Comparison of ENCODE assay signal across 8 cellular contexts in genomic region chr17:62552851-62553659, GRCh38.
DNase-seq lines count a peak whose midpoint lies in the region; TF ChIP-seq lines count a peak whose summit lies in the region.
"Not testable (repeated sequence)": the region's sequence is repeated elsewhere in the genome, so short reads cannot be mapped to it uniquely, and the experiment has no call there.

No MANE protein-coding gene starts in this region.

- DNase-seq in GM12864 (ENCODE audit: low read depth); epithelial cell of proximal tubule (ENCODE audit: low read depth): not testable (repeated sequence)
- DNase-seq in MG63 = peak; percentile 26
- peak; percentile 37 to 38 for DNase-seq in PC-9
- peak; percentile 34 for DNase-seq in activated T-cell treated with anti-CD3 and anti-CD28 coated beads for 24 hours (ENCODE audit: low read depth)
- peak; percentile 45 for DNase-seq in mucosa of gallbladder (ENCODE audit: low spot score)
- DNase-seq in tibial nerve (ENCODE audit: low spot score in 2 of 2) = peak in 1 of 2 donors; percentile 58

- not testable (repeated sequence) for H3F3A ChIP-seq in PC-9 (ENCODE audit: insufficient read depth, low read depth)

- not testable (repeated sequence) for TF ChIP-seq POLR2A in tibial nerve (IDR thresholded peaks at IDR 0.05)

- H3K79me2 ChIP-seq in PC-9 (ENCODE audit: low read depth) = peaks cover 11% of the 10 kb centered on the region; the same call in 1 of the 2 replicates

- H4K20me1 ChIP-seq in PC-9 (ENCODE audit: insufficient read depth) = not testable (repeated sequence)

- not testable (repeated sequence) for H3K4me1 ChIP-seq in HEK293 (ENCODE audit: control insufficient read depth, insufficient read depth, low read length); PC-9 (replicated peaks; ENCODE audit: insufficient read depth)
- peaks cover 0 to 11% (median 0%) of the 10 kb centered on the region in 4 donors for H3K4me1 ChIP-seq in tibial nerve

- H2AFZ ChIP-seq in PC-9 = not testable (repeated sequence)

- H3K27ac ChIP-seq in HEK293 (ENCODE audit: extremely low read depth, low read depth, low read length); PC-9; tibial nerve: not testable (repeated sequence)

- CTCF ChIA-PET in HEK293 (lab: Yijun Ruan, JAX) (interaction anchor here (0.6 to 1.1 kb wide), 7 partner anchors 10 to 867 kb away, joined by 3 to 5 read pairs (median 3); no protein-coding TSS in a partner anchor), PC-9 (lab: Charles Lee) (interaction anchor here (0.6 to 0.9 kb wide), 8 partner anchors 12 to 1067 kb away, joined by 3 to 6 read pairs (median 3); no protein-coding TSS in a partner anchor)

- H3K27me3 ChIP-seq in MG63; PC-9 (ENCODE audit: insufficient read depth, low read depth); tibial nerve: not testable (repeated sequence)

- not testable (repeated sequence) for H3K4me3 ChIP-seq in GM12864 (ENCODE audit: low read depth, low read length); HEK293 (ENCODE audit: low read depth, low read length); epithelial cell of proximal tubule (ENCODE audit: low read depth, low read length); tibial nerve
- H3K4me3 ChIP-seq in MG63 (peak overlapping the region; percentile 20), PC-9 (peak overlapping the region; percentile 25; the same call in 1 of the 2 replicates)

- not testable (repeated sequence) for BruUV-seq in PC-9 (replicated peaks; lab: Mats Ljungman, UMichigan)

- POLR2A ChIA-PET in HEK293 (lab: Yijun Ruan, JAX); PC-9 (lab: Charles Lee; ENCODE audit: unreplicated experiment): not testable (repeated sequence)

- H3K4me2 ChIP-seq in PC-9 = peak overlapping the region; percentile 62

- not testable (repeated sequence) for H3K9me2 ChIP-seq in PC-9 (ENCODE audit: insufficient read depth)

- not testable (repeated sequence) for TF ChIP-seq EP300 in tibial nerve (IDR thresholded peaks at IDR 0.05)

- 12 to 15% methylated on average over 4 of the region's 4 CpGs for WGBS in tibial nerve, 2 donors

- peaks cover 7 to 21% of the 10 kb centered on the region in 2 experiments; a peak in 2 of 3 replicates for H3K36me3 ChIP-seq in HEK293 (ENCODE audit: control insufficient read depth in 2 of 2, insufficient read depth in 1 of 2, low read length in 2 of 2)
- peaks cover 22% of the 10 kb centered on the region for H3K36me3 ChIP-seq in MG63
- not testable (repeated sequence) for H3K36me3 ChIP-seq in PC-9 (ENCODE audit: low read depth); tibial nerve

- not testable (repeated sequence) for H3K9me3 ChIP-seq in HEK293 (ENCODE audit: control insufficient read depth, insufficient read depth, low read depth, low read length); MG63; PC-9 (ENCODE audit: insufficient read depth, low read depth); tibial nerve

- intact Hi-C loops in PC-9 (cut with micrococcal nuclease; ENCODE audit: unreplicated experiment) = loop anchor here (10.0 kb wide), 1 partner anchor 1062 kb away; no protein-coding TSS in a partner anchor

- TF ChIP-seq CTCF in GM12864 (IDR thresholded peaks at IDR 0.05; ENCODE audit: low read depth, low read length, missing control alignments) (peak; percentile 31), HEK293 (tag by site-specific recombination; IDR thresholded peaks at IDR 0.05) (peak; percentile 38; the same call in 1 of the 2 replicates), PC-9 (conservative IDR thresholded peaks at IDR 0.05) (peak; percentile 73), epithelial cell of proximal tubule (conservative IDR thresholded peaks at IDR 0.05; ENCODE audit: low read depth, low read length) (peak; percentile 48), tibial nerve (IDR thresholded peaks at IDR 0.05) (peak in 4 of 5 experiments; percentile 40 to 62 (median 41))

TF ChIP-seq in HEK293, 187 proteins besides CTCF, POLR2A, EP300 and RAD21:
- peak; percentile 83 for TF ChIP-seq ZNF654 (tag by site-specific recombination; IDR thresholded peaks at IDR 0.05; ENCODE audit: low read depth)
